2 cellular contexts compared by ENCODE assay signal in genomic region chr5:91263898-91264297, GRCh38.
TF ChIP-seq lines count a peak whose summit lies in the region.

No MANE protein-coding gene starts in this region.

TF ChIP-seq in HEK293, 187 proteins besides CTCF, POLR2A, EP300 and RAD21:
- TF ChIP-seq ZBTB10 (tag by site-specific recombination; IDR thresholded peaks at IDR 0.05) (no peak), BCL11A (tag by site-specific recombination; IDR thresholded peaks at IDR 0.05; ENCODE audit: low read depth) (no peak), ZBTB17 (tag by site-specific recombination; IDR thresholded peaks at IDR 0.05) (peak; percentile 71), ZNF341 (tag by site-specific recombination; IDR thresholded peaks at IDR 0.05; ENCODE audit: low read depth) (no peak)

TF ChIP-seq in K562, 482 proteins besides CTCF, POLR2A, EP300 and RAD21 (continued from another document):
- TF ChIP-seq, protein P1, sequence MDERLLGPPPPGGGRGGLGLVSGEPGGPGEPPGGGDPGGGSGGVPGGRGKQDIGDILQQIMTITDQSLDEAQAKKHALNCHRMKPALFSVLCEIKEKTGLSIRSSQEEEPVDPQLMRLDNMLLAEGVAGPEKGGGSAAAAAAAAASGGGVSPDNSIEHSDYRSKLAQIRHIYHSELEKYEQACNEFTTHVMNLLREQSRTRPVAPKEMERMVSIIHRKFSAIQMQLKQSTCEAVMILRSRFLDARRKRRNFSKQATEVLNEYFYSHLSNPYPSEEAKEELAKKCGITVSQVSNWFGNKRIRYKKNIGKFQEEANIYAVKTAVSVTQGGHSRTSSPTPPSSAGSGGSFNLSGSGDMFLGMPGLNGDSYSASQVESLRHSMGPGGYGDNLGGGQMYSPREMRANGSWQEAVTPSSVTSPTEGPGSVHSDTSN (CRISPR knock-in tag; IDR thresholded peaks at IDR 0.05; ENCODE audit: low read depth) = no peak
- TF ChIP-seq, protein P1 (tag; conservative IDR thresholded peaks at IDR 0.05; ENCODE audit: low read depth) = peak; percentile 25; the same call in 1 of the 2 replicates
- TF ChIP-seq ZBTB17 (CRISPR knock-in tag; IDR thresholded peaks at IDR 0.05) = peak; percentile 93
- no peak for TF ChIP-seq RHOXF2B (CRISPR knock-in tag; conservative IDR thresholded peaks at IDR 0.05)
